ENCODE assay signal across 25 cellular contexts in genomic region chr1:116760487-116760886, GRCh38. TPM values are rescaled to one million over a fixed set of nuclear protein-coding genes. Genes with fewer than 3 reads are reported as not detected.
DNase-seq lines count a peak whose midpoint lies in the region; ATAC-seq, FAIRE-seq and TF ChIP-seq lines count a peak whose summit lies in the region.
"Had no signal": no experiment of that assay in that cellular context is flagged by ENCODE, and none has a peak within 500 bp of the region (broad histone marks: within the 10 kb centered on the region; RNA-seq: fewer than 3 reads in every experiment).

No MANE protein-coding gene starts in this region.

- no peaks in the 10 kb centered on the region for H3K27me3 Mint-ChIP-seq in activated naive CD4-positive, alpha-beta T cell treated with anti-CD3 and anti-CD28 coated beads, Interleukin-2, amount 10 ng/mL, durations not matched to agents 7 days and 5 days
- H3K27me3 Mint-ChIP-seq in activated CD4-positive, alpha-beta memory T cell treated with anti-CD3 and anti-CD28 coated beads for 36 hours = peaks cover 3% of the 10 kb centered on the region
- H3K27me3 Mint-ChIP-seq: activated B cell treated with CpG ODN at 0.5 μM for 24 hours had no signal

- TF ChIP-seq RAD21 in K562 (CRISPR knock-in tag; conservative IDR thresholded peaks at IDR 0.05 in 1 of 2, IDR thresholded peaks at IDR 0.05 in 1 of 2) = no peak

- in situ Hi-C loops in K562 (cut with MboI) = no loop called here

- no peaks in the 10 kb centered on the region for H3K9me3 Mint-ChIP-seq in activated naive CD4-positive, alpha-beta T cell treated with anti-CD3 and anti-CD28 coated beads, Interleukin-2, amount 10 ng/mL, durations not matched to agents 7 days and 5 days
- no peaks in the 10 kb centered on the region for H3K9me3 Mint-ChIP-seq in activated CD4-positive, alpha-beta memory T cell treated with anti-CD3 and anti-CD28 coated beads for 36 hours
- H3K9me3 Mint-ChIP-seq: activated B cell treated with CpG ODN at 0.5 μM for 24 hours had no signal

- H3K27me3 ChIP-seq in K562 (ENCODE audit: control insufficient read depth in 2 of 2, insufficient read depth in 2 of 2, low read length in 2 of 2) (no peaks in the 10 kb centered on the region), thymus (ENCODE audit: control insufficient read depth, insufficient read depth) (no peaks in the 10 kb centered on the region), pancreas (no peaks in the 10 kb centered on the region), ascending aorta (no peaks in the 10 kb centered on the region)
- H3K27me3 ChIP-seq: cardiac muscle cell, upper lobe of left lung had no signal

- H3K4me1 ChIP-seq in K562 (replicated peaks in 1 of 2; ENCODE audit: control insufficient read depth in 2 of 2, insufficient read depth in 2 of 2, low read length in 2 of 2) = peaks cover 28 to 37% of the 10 kb centered on the region in 2 experiments
- H3K4me1 ChIP-seq in thymus (ENCODE audit: control insufficient read depth, insufficient read depth, low read length) = peaks cover 51% of the 10 kb centered on the region
- H3K4me1 ChIP-seq in pancreas = no peaks in the 10 kb centered on the region
- H3K4me1 ChIP-seq in ascending aorta = no peaks in the 10 kb centered on the region
- H3K4me1 ChIP-seq: HAP-1 had no signal

- H3K27ac ChIP-seq in K562 (ENCODE audit: extremely low read depth, low read depth, low read length) (no peak overlapping the region), thymus (ENCODE audit: low read depth) (peak overlapping the region; percentile 64), pancreas (no peak overlapping the region), ascending aorta (no peak overlapping the region)
- H3K27ac ChIP-seq: cardiac muscle cell, neutrophil, upper lobe of left lung had no signal

- POLR2A ChIA-PET in activated CD4-positive, alpha-beta memory T cell treated with anti-CD3 and anti-CD28 coated beads for 36 hours (lab: Charles Lee) = interaction anchor here (0.6 to 19.5 kb wide), 8 partner anchors 4 to 298 kb away, joined by 3 to 1099 read pairs (median 430); partner anchors contain the start of genes CD2 and TTF2
- POLR2A ChIA-PET in K562 (lab: Yijun Ruan, JAX) = no interaction called here

- intact Hi-C loops in activated CD4-positive, alpha-beta memory T cell treated with anti-CD3 and anti-CD28 coated beads for 36 hours (cut with micrococcal nuclease) = loop anchor here (5.0 to 10.0 kb wide), 3 partner anchors 122 to 902 kb away; partner anchors contain the start of gene MAN1A2
- intact Hi-C loops in K562 (cut with micrococcal nuclease) (loop anchor here (5.0 kb wide), 1 partner anchor 122 kb away; no protein-coding TSS in a partner anchor), pancreas (cut with DNase I) (no loop called here), ascending aorta (cut with DNase I) (no loop called here)

- peak overlapping the region; percentile 99 for H3K27ac Mint-ChIP-seq in activated naive CD4-positive, alpha-beta T cell treated with anti-CD3 and anti-CD28 coated beads, Interleukin-2, amount 10 ng/mL, durations not matched to agents 7 days and 5 days
- peak overlapping the region; percentile 99 for H3K27ac Mint-ChIP-seq in activated CD4-positive, alpha-beta memory T cell treated with anti-CD3 and anti-CD28 coated beads for 36 hours
- H3K27ac Mint-ChIP-seq: activated B cell treated with CpG ODN at 0.5 μM for 24 hours had no signal

- TF ChIP-seq POLR2A in K562 (conservative IDR thresholded peaks at IDR 0.05) = no peak

- CTCF ChIA-PET in activated naive CD4-positive, alpha-beta T cell treated with anti-CD3 and anti-CD28 coated beads, Interleukin-2, amount 10 ng/mL, durations not matched to agents 7 days and 5 days (lab: Charles Lee) = interaction anchor here (1.1 to 12.8 kb wide), 3 partner anchors 22 to 64 kb away, joined by 3 to 162 read pairs (median 67); no protein-coding TSS in a partner anchor
- CTCF ChIA-PET in activated CD4-positive, alpha-beta memory T cell treated with anti-CD3 and anti-CD28 coated beads for 36 hours (lab: Charles Lee) = interaction anchor here (0.7 to 10.8 kb wide), 5 partner anchors 9 to 300 kb away, joined by 3 to 181 read pairs (median 4); partner anchors contain the start of gene TTF2
- CTCF ChIA-PET in K562 (lab: Yijun Ruan, JAX; ENCODE audit: low intra/inter-chr PET ratio) = no interaction called here

- no peaks in the 10 kb centered on the region for H4K20me1 ChIP-seq in K562 (replicated peaks; ENCODE audit: control insufficient read depth, insufficient read depth, low read length)

- ATAC-seq in K562 (no peak), pancreas (no peak)
- ATAC-seq: left ventricle myocardium superior, mucosa of descending colon had no signal

- H3K9ac ChIP-seq in K562 (ENCODE audit: insufficient read depth in 1 of 2, low read depth in 2 of 2, low read length in 2 of 2) = no peak overlapping the region

- H3K36me3 ChIP-seq in K562 (ENCODE audit: control insufficient read depth, insufficient read depth, low read length) (no peaks in the 10 kb centered on the region), thymus (ENCODE audit: control insufficient read depth, insufficient read depth) (peaks cover 47% of the 10 kb centered on the region), pancreas (no peaks in the 10 kb centered on the region), ascending aorta (no peaks in the 10 kb centered on the region)
- H3K36me3 ChIP-seq: cardiac muscle cell, HAP-1, neutrophil, upper lobe of left lung had no signal

- no peak for TF ChIP-seq CTCF in K562 (IDR thresholded peaks at IDR 0.05 in 2 of 3, conservative IDR thresholded peaks at IDR 0.05 in 1 of 3; ENCODE audit: insufficient read depth in 2 of 3, low read depth in 1 of 3, low read length in 3 of 3)
- TF ChIP-seq CTCF in pancreas (IDR thresholded peaks at IDR 0.05) = no peak
- no peak for TF ChIP-seq CTCF in ascending aorta (IDR thresholded peaks at IDR 0.05)

- H3K9me1 ChIP-seq in K562 (ENCODE audit: control insufficient read depth, insufficient read depth, low read length) = no peaks in the 10 kb centered on the region

- WGBS in K562 (ENCODE audit: insufficient coverage, low coverage, missing lambda C conversion rate) = 75% methylated on average over 3 of the region's 3 CpGs
- 90% methylated on average over 3 of the region's 3 CpGs for WGBS in thymus
- 89 to 94% methylated on average over 3 of the region's 3 CpGs for WGBS in pancreas, 2 donors

- H3K9me3 ChIP-seq in K562 (replicated peaks; ENCODE audit: control insufficient read depth, insufficient read depth, low read depth, low read length) (no peaks in the 10 kb centered on the region), thymus (ENCODE audit: control insufficient read depth) (no peaks in the 10 kb centered on the region), pancreas (no peaks in the 10 kb centered on the region), ascending aorta (no peaks in the 10 kb centered on the region)
- H3K9me3 ChIP-seq: HAP-1, mucosa of descending colon, neutrophil, upper lobe of left lung had no signal

- H3K4me2 ChIP-seq in K562 (ENCODE audit: insufficient read depth, low read length) = no peak overlapping the region
- H3K4me2 ChIP-seq: smooth muscle cell had no signal

- H3K4me3 ChIP-seq in K562 = no peak overlapping the region
- H3K4me3 ChIP-seq in thymus (ENCODE audit: low read length) = no peak overlapping the region
- no peak overlapping the region for H3K4me3 ChIP-seq in pancreas
- H3K4me3 ChIP-seq in ascending aorta = no peak overlapping the region
- H3K4me3 ChIP-seq: cardiac muscle cell, HAP-1, mucosa of descending colon, smooth muscle cell had no signal

- H3K4me1 Mint-ChIP-seq in activated naive CD4-positive, alpha-beta T cell treated with anti-CD3 and anti-CD28 coated beads, Interleukin-2, amount 10 ng/mL, durations not matched to agents 7 days and 5 days = peaks cover 65% of the 10 kb centered on the region
- peaks cover 54% of the 10 kb centered on the region for H3K4me1 Mint-ChIP-seq in activated CD4-positive, alpha-beta memory T cell treated with anti-CD3 and anti-CD28 coated beads for 36 hours (ENCODE audit: low read depth)
- H3K4me1 Mint-ChIP-seq: activated B cell treated with CpG ODN at 0.5 μM for 24 hours had no signal

- no peak for TF ChIP-seq EP300 in K562 (IDR thresholded peaks at IDR 0.05; ENCODE audit: low read length)

- peaks cover 92% of the 10 kb centered on the region for H3K36me3 Mint-ChIP-seq in activated naive CD4-positive, alpha-beta T cell treated with anti-CD3 and anti-CD28 coated beads, Interleukin-2, amount 10 ng/mL, durations not matched to agents 7 days and 5 days
- H3K36me3 Mint-ChIP-seq in activated CD4-positive, alpha-beta memory T cell treated with anti-CD3 and anti-CD28 coated beads for 36 hours = peaks cover 97% of the 10 kb centered on the region

- no TSS peak for BruUV-seq in K562 (replicated peaks; lab: Mats Ljungman, UMichigan)

- DNase-seq in activated naive CD4-positive, alpha-beta T cell treated with anti-CD3 and anti-CD28 coated beads, Interleukin-2, amount 10 ng/mL, durations not matched to agents 7 days and 5 days = no peak
- DNase-seq in activated naive CD4-positive, alpha-beta T cell (lab: John Stamatoyannopoulos, UW) = no peak
- DNase-seq in activated CD4-positive, alpha-beta memory T cell treated with anti-CD3 and anti-CD28 coated beads for 36 hours = no peak
- DNase-seq in K562 (ENCODE audit: extremely low read depth in 1 of 4, low spot score in 3 of 4) = no peak
- no peak for DNase-seq in pancreas
- no peak for DNase-seq in ascending aorta (ENCODE audit: low spot score in 2 of 2)
- DNase-seq: activated B cell treated with CpG ODN at 0.5 μM for 24 hours; amygdala; dermis blood vessel endothelial cell; KG1; left ventricle myocardium superior; mucosa of descending colon; NCI-H1694 treated with DMSO at 0.1 percent for 48 hours; stimulated activated CD4-positive, alpha-beta T cell treated with anti-CD3 and anti-CD28 coated beads, Interleukin-4, amount 100 ng/mL, for 1 hour; T1000 had no signal

- peak overlapping the region; percentile 31 for H3K4me3 Mint-ChIP-seq in activated naive CD4-positive, alpha-beta T cell treated with anti-CD3 and anti-CD28 coated beads, Interleukin-2, amount 10 ng/mL, durations not matched to agents 7 days and 5 days
- H3K4me3 Mint-ChIP-seq in activated CD4-positive, alpha-beta memory T cell treated with anti-CD3 and anti-CD28 coated beads for 36 hours = peak overlapping the region; percentile 99
- H3K4me3 Mint-ChIP-seq: activated B cell treated with CpG ODN at 0.5 μM for 24 hours had no signal

- FAIRE-seq in K562 (lab: Jason Lieb, UNC) (no peak), pancreas (lab: Jason Lieb, UNC) (no peak)

- no peaks in the 10 kb centered on the region for H3K79me2 ChIP-seq in K562 (ENCODE audit: control insufficient read depth, insufficient read depth, low read length)

- H2AFZ ChIP-seq in K562 (ENCODE audit: low read depth, low read length) = 0 out of 2 replicates have a peak overlapping the region, but pooled peaks have one; percentile 3

RNA-seq across cellular contexts. Expression of gene CD2, which starts 6.3 kb away (rescaled TPM):
- 100 to 1,000 TPM; 335 to 355 TPM for total RNA-seq in activated CD4-positive, alpha-beta memory T cell treated with anti-CD3 and anti-CD28 coated beads for 36 hours
- not detected in 2 replicates for total RNA-seq in K562 (2011; cell fraction: chromatin; rRNA removed; ENCODE audit: low replicate concordance)
- total RNA-seq in K562 (2011; cell fraction: nucleolus; rRNA removed) = not detected in 2 replicates
- total RNA-seq in K562 (2011; cell fraction: nucleoplasm; rRNA removed) = not detected in 2 replicates
- not detected in 2 replicates for total RNA-seq in K562 (2014; rRNA removed)
- total RNA-seq in K562 (2014; rRNA removed; fragmentation: Illumina TruSeq; extraction: Trizol) = not detected in 2 replicates
- total RNA-seq in K562 (2015; rRNA removed; fragmentation: Illumina TruSeq; extraction: Trizol) = not detected in 2 replicates
- total RNA-seq in K562 (2021) = 0.16 and 0.29 TPM in 2 replicates
- not detected in 2 replicates for polyA plus RNA-seq in K562 (2011; rRNA removed)
- not detected in 2 replicates for polyA plus RNA-seq in K562 (2011; cell fraction: cytosol; rRNA removed)
- polyA plus RNA-seq in K562 (2011; cell fraction: nucleus; rRNA removed) = not detected in 2 replicates
- polyA plus RNA-seq in K562 (2012) = 0.06 TPM in 1 of 2 replicates, not detected in the other
- 0.07 TPM in 1 of 2 replicates, not detected in the other for polyA plus RNA-seq in K562 (2014; fragmentation: Illumina TruSeq; extraction: Trizol)
- not detected for polyA plus RNA-seq in K562 (2014; fragmentation: Nextera tagmentation; extraction: Ambion mirVana)
- not detected in 2 replicates for polyA plus RNA-seq in K562 (2014; rRNA removed)
- polyA minus RNA-seq in K562 (2011; rRNA and poly(A)+ RNA removed) = not detected in 2 replicates
- not detected in 2 replicates for polyA minus RNA-seq in K562 (2011; cell fraction: cytosol; rRNA and poly(A)+ RNA removed)
- polyA minus RNA-seq in K562 (2011; cell fraction: nucleus; rRNA and poly(A)+ RNA removed) = not detected in 2 replicates
- polyA plus RNA-seq in thymus = 244 TPM
- total RNA-seq in pancreas = 1 to 10 TPM in 3 of 6 donors, under 1 TPM in 3; 0.16 to 1.9 (median 1.1) TPM
- polyA plus RNA-seq in pancreas = under 1 TPM; 0.61 to 0.72 TPM
- not detected for total RNA-seq in ascending aorta
- total RNA-seq: cardiac muscle cell, Daoy, dermis blood vessel endothelial cell, HT-29, renal cortical epithelial cell, SK-MEL-5, smooth muscle cell had no signal
- polyA plus RNA-seq: cardiac muscle cell, smooth muscle cell had no signal

Comparison
In these comparisons a context has a peak if more than half of its experiments do, and no peak if none do; other contexts are left out.
1. RNA of gene CD2, which starts 6.3 kb away (total RNA-seq): 335 to 355 TPM in activated CD4-positive, alpha-beta memory T cell treated with anti-CD3 and anti-CD28 coated beads for 36 hours; 0.16 to 1.9 TPM in pancreas, 0.16 to 0.29 TPM in K562 and not detected in ascending aorta (single experiment); every median in the first group is over 100 times any median in the second.
2. intact Hi-C loops: an anchor here in activated CD4-positive, alpha-beta memory T cell treated with anti-CD3 and anti-CD28 coated beads for 36 hours (5.0 to 10.0 kb wide) and K562 (5.0 kb wide); none called in pancreas and ascending aorta.